ENCODE assay signal across 19 cellular contexts in the genomic region with DNA sequence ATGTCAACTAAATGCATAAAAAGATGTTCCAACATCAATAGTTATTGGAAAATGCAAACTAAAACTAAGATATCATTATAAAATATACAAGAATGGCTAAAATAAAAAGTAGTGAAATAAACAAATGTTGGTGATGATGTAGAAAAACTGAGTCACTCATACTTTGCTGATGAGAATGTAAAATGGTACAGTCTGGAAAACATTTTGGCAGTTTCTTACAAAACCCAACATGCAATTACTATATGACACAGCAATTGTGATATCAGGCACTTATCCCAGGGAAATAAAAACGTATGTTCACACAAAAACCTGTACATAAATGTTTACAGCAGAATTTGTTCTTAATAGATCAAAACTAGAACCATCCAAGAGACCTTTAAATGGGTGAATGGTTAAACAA.
"Had no signal": no experiment of that assay in that cellular context is flagged by ENCODE, and none has a peak within 500 bp of the region (broad histone marks: within the 10 kb centered on the region; RNA-seq: fewer than 3 reads in every experiment).

No MANE protein-coding gene starts in this region.

- DNase-seq: effector CD4-positive, alpha-beta T cell; endodermal cell; heart left ventricle; hippocampal formation; left lung; lower lobe of right lung; natural killer cell; posterior cingulate gyrus; stimulated activated CD4-positive, alpha-beta T cell treated with anti-CD3 and anti-CD28 coated beads, Interleukin-2, amount 100 ng/mL, for 24 hours; stimulated activated CD4-positive, alpha-beta T cell treated with anti-CD3 and anti-CD28 coated beads, Interleukin-4, amount 100 ng/mL, for 4 hours; stimulated activated naive B cell treated with anti-CD40 and anti-IgM and Interleukin-4, amounts not matched to agents 10 μg/mL and 1 μg/mL and 100 μg/mL, for 72 hours; stimulated activated naive CD8-positive, alpha-beta T cell treated with anti-CD3 and anti-CD28 coated beads, Interleukin-15, amount 100 ng/mL, for 72 hours; testis; upper lobe of right lung had no signal

- H3K36me3 ChIP-seq: heart left ventricle, left lung, lower lobe of right lung, tibial nerve, upper lobe of right lung, vagina had no signal

- H3K4me1 ChIP-seq: heart left ventricle, left lung, lower lobe of right lung, testis, tibial nerve, upper lobe of right lung, vagina had no signal

- H3K4me3 ChIP-seq: coronary artery, heart left ventricle, left lung, lower lobe of right lung, testis, tibial nerve, upper lobe of right lung, vagina had no signal

- H3K27ac ChIP-seq: coronary artery, heart left ventricle, left lung, lower lobe of right lung, testis, tibial nerve, upper lobe of right lung, vagina had no signal

- H3K27me3 ChIP-seq: left lung, testis, tibial nerve, upper lobe of right lung, vagina had no signal

- H3K9me3 ChIP-seq: lower lobe of right lung, testis, tibial nerve, upper lobe of right lung, vagina had no signal

- FAIRE-seq: frontal cortex, islet of Langerhans had no signal
